Comparison of ENCODE assay signal across 8 cellular contexts in the genomic region with DNA sequence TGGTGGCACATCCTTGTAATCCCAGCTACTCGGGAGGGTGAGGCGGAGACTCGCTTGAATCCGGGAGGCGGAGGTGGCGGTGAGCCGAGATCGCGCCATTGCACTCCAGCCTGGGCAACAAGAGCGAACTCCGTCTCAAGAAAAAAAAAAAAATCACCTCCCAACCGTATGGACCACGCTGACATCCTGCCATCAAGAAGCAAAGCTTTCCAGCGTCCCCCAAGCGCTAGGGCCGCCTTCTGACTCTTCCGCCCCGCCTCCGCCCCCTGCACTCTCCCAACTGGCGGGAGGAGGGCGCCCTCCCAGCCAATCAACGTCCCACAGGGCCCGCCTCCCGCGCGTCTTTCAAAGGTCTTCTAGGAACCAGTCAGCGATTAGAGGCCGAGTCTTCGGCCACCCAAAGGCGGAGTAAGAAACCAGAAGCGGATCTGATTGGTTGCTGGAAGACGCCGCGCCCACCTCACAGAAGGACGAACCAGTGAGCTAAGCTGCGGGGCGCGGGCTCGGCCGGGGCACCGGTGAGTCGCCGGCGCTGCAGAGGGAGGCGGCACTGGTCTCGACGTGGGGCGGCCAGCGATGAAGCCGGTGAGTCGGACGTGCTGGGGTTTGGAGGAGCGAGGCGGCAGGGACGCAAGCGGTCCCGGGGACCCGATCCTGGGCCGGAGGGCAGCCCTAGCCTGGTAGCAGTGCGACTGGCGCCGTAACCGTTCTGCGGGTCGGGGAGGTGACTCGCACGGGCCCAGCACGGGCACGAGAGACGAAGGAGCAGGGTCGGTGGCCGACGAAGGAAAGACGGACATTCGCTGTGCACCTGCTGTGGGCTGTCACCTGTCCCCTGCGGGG. TPM values are rescaled to one million over a fixed set of nuclear protein-coding genes. Genes with fewer than 3 reads are reported as not detected.
DNase-seq lines count a peak whose midpoint lies in the region; ATAC-seq, FAIRE-seq and TF ChIP-seq lines count a peak whose summit lies in the region.

A gene with protein sequence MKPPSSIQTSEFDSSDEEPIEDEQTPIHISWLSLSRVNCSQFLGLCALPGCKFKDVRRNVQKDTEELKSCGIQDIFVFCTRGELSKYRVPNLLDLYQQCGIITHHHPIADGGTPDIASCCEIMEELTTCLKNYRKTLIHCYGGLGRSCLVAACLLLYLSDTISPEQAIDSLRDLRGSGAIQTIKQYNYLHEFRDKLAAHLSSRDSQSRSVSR (plus strand): TSS at position 515 of the 843 bp plus-strand sequence. CDS start 62 bp downstream, at position 577.

- in situ Hi-C loops in brain microvascular endothelial cell (cut with HindIII; ENCODE audit: low pct_ligation_motif_present, low sequenced_read_pairs) = no loop called here

- DNase-seq in A549 (ENCODE audit: low read depth in 1 of 2, low spot score in 1 of 2) (peak; percentile 97 to 99), NCI-H2107 treated with DMSO at 0.1 percent for 48 hours (lab: John Stamatoyannopoulos, UW; ENCODE audit: unreplicated experiment) (peak; percentile 100), brain microvascular endothelial cell (peak; percentile 99), iPS DF 6.9 (ENCODE audit: low read depth, low spot score) (peak; percentile 97), skeletal muscle cell (ENCODE audit: low read depth) (peak; percentile 97)

- TF ChIP-seq POLR2A in A549 (IDR thresholded peaks at IDR 0.05; ENCODE audit: low read length) (peak; percentile 89), GM18526 (IDR thresholded peaks at IDR 0.05; ENCODE audit: extremely low read depth, insufficient read length) (peak; percentile 94)

- no peaks in the 10 kb centered on the region for H3K9me3 ChIP-seq in A549
- no peaks in the 10 kb centered on the region for H3K9me3 ChIP-seq in iPS DF 6.9 (ENCODE audit: control insufficient read depth, insufficient read depth, low read length)

- WGBS in A549 (ENCODE audit: missing lambda C conversion rate) = under 1% methylated on average over 53 of the region's 76 CpGs
- WGBS in iPS DF 6.9 (ENCODE audit: insufficient coverage, insufficient read length) = no CpG with 5 or more reads among the region's 76 CpGs

- no peak for TF ChIP-seq EP300 in A549 (IDR thresholded peaks at IDR 0.05)

- H3K4me3 ChIP-seq in A549 (peak within 1 kb of the TSS; percentile 78), brain microvascular endothelial cell (ENCODE audit: low read depth, low read length) (peak within 1 kb of the TSS; percentile 88), iPS DF 6.9 (ENCODE audit: low read length) (peak within 1 kb of the TSS; percentile 50), skeletal muscle cell (ENCODE audit: low read depth, low read length) (peak within 1 kb of the TSS; percentile 86)

- FAIRE-seq in A549 (lab: Jason Lieb, UNC) (no peak), TTC549 (lab: Jason Lieb, UNC) (peak; percentile 96)

- POLR2A ChIA-PET in A549 (lab: Yijun Ruan, JAX) = interaction anchor here (0.8 to 1.5 kb wide), 3 partner anchors 15 to 113 kb away, joined by 3 read pairs; partner anchors contain the start of gene CGRRF1

- no peak for TF ChIP-seq RAD21 in A549 (conservative IDR thresholded peaks at IDR 0.05 in 1 of 2, IDR thresholded peaks at IDR 0.05 in 1 of 2)

- H3K27me3 ChIP-seq in brain microvascular endothelial cell (replicated peaks) (no peaks in the 10 kb centered on the region), iPS DF 6.9 (ENCODE audit: control insufficient read depth, insufficient read depth, low read length) (no peaks in the 10 kb centered on the region)

- H3K27ac ChIP-seq in A549 (peak within 1 kb of the TSS; percentile 81 to 93), brain microvascular endothelial cell (peak within 1 kb of the TSS; percentile 8), iPS DF 6.9 (ENCODE audit: low read length) (no peak within 1 kb of the TSS)

- H3K36me3 ChIP-seq in brain microvascular endothelial cell (replicated peaks) (no peaks in the 10 kb centered on the region), iPS DF 6.9 (ENCODE audit: control insufficient read depth, insufficient read depth, low read length) (no peaks in the 10 kb centered on the region)

- peaks cover 28% of the 10 kb centered on the region for H3K4me1 ChIP-seq in A549
- peaks cover 5% of the 10 kb centered on the region; the same call in 1 of the 2 replicates for H3K4me1 ChIP-seq in iPS DF 6.9 (ENCODE audit: control insufficient read depth, insufficient read depth, low read length)

- CTCF ChIA-PET in A549 (lab: Yijun Ruan, JAX) = interaction anchor here (0.7 to 3.2 kb wide), 13 partner anchors 14 to 1976 kb away, joined by 3 to 13 read pairs (median 3); no protein-coding TSS in a partner anchor

- peak; percentile 98 for ATAC-seq in A549
- ATAC-seq in HG03066 (IDR thresholded peaks at IDR 0.05; ENCODE audit: low read depth, unreplicated experiment) = peak; percentile 97

- TF ChIP-seq CTCF in A549 (IDR thresholded peaks at IDR 0.05) (no peak), brain microvascular endothelial cell (IDR thresholded peaks at IDR 0.05; ENCODE audit: low read depth, low read length, missing control alignments) (peak; percentile 45)

- H3K4me2 ChIP-seq in A549 = peak within 1 kb of the TSS; percentile 96

TF ChIP-seq in A549, 52 proteins besides CTCF, POLR2A, EP300 and RAD21 (continues in another document):
- 0 out of 2 replicates have a peak, but pooled peaks have one; percentile 43 for TF ChIP-seq HOXB5 (CRISPR knock-in tag; IDR thresholded peaks at IDR 0.05)
- TF ChIP-seq, protein P1, sequence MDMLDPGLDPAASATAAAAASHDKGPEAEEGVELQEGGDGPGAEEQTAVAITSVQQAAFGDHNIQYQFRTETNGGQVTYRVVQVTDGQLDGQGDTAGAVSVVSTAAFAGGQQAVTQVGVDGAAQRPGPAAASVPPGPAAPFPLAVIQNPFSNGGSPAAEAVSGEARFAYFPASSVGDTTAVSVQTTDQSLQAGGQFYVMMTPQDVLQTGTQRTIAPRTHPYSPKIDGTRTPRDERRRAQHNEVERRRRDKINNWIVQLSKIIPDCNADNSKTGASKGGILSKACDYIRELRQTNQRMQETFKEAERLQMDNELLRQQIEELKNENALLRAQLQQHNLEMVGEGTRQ (IDR thresholded peaks at IDR 0.05) = no peak
- no peak for TF ChIP-seq MAFK (IDR thresholded peaks at IDR 0.05; ENCODE audit: partially characterized antibody)
- no peak for TF ChIP-seq ZNF302 (CRISPR knock-in tag; IDR thresholded peaks at IDR 0.05)
- TF ChIP-seq MAZ (IDR thresholded peaks at IDR 0.05; ENCODE audit: borderline replicate concordance, low read depth, low read length) = no peak
- TF ChIP-seq E2F6 (IDR thresholded peaks at IDR 0.05; ENCODE audit: borderline replicate concordance, low read depth) = peak; percentile 69
- no peak for TF ChIP-seq ZFP36 (IDR thresholded peaks at IDR 0.05; ENCODE audit: borderline replicate concordance, partially characterized antibody)
- 0 out of 2 replicates have a peak, but pooled peaks have one; percentile 37 for TF ChIP-seq RNF2 (IDR thresholded peaks at IDR 0.05; ENCODE audit: borderline replicate concordance, low read depth)
- peak; percentile 64 for TF ChIP-seq MAX (IDR thresholded peaks at IDR 0.05)
- TF ChIP-seq TFCP2L1 (CRISPR knock-in tag; IDR thresholded peaks at IDR 0.05) = no peak
- TF ChIP-seq, protein P2, sequence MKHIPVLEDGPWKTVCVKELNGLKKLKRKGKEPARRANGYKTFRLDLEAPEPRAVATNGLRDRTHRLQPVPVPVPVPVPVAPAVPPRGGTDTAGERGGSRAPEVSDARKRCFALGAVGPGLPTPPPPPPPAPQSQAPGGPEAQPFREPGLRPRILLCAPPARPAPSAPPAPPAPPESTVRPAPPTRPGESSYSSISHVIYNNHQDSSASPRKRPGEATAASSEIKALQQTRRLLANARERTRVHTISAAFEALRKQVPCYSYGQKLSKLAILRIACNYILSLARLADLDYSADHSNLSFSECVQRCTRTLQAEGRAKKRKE (CRISPR knock-in tag; IDR thresholded peaks at IDR 0.05; ENCODE audit: low read depth) = no peak
- TF ChIP-seq HEYL (CRISPR knock-in tag; IDR thresholded peaks at IDR 0.05) = no peak
- TF ChIP-seq KDM5A (IDR thresholded peaks at IDR 0.05) = no peak
- TF ChIP-seq EHF (CRISPR knock-in tag; IDR thresholded peaks at IDR 0.05) = no peak
- TF ChIP-seq, protein P3, sequence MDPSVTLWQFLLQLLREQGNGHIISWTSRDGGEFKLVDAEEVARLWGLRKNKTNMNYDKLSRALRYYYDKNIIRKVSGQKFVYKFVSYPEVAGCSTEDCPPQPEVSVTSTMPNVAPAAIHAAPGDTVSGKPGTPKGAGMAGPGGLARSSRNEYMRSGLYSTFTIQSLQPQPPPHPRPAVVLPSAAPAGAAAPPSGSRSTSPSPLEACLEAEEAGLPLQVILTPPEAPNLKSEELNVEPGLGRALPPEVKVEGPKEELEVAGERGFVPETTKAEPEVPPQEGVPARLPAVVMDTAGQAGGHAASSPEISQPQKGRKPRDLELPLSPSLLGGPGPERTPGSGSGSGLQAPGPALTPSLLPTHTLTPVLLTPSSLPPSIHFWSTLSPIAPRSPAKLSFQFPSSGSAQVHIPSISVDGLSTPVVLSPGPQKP (IDR thresholded peaks at IDR 0.05; ENCODE audit: low read depth, low read length) = no peak
- no peak for TF ChIP-seq FOSB (CRISPR knock-in tag; IDR thresholded peaks at IDR 0.05)
- no peak for TF ChIP-seq NPAS2 (CRISPR knock-in tag; IDR thresholded peaks at IDR 0.05; ENCODE audit: borderline replicate concordance)
- no peak for TF ChIP-seq ZSCAN20 (CRISPR knock-in tag; IDR thresholded peaks at IDR 0.05)
- no peak for TF ChIP-seq HOXB13 (CRISPR knock-in tag; IDR thresholded peaks at IDR 0.05; ENCODE audit: low read depth)
- peak; percentile 85; the same call in 1 of the 2 replicates for TF ChIP-seq PHF8 (IDR thresholded peaks at IDR 0.05; ENCODE audit: borderline replicate concordance, low read depth)
- no peak for TF ChIP-seq JUNB (IDR thresholded peaks at IDR 0.05)
- no peak for TF ChIP-seq ESRRA (IDR thresholded peaks at IDR 0.05; ENCODE audit: borderline replicate concordance, low read length)

RNA-seq across cellular contexts. Expression of the gene that starts here (rescaled TPM):
- polyA plus RNA-seq in A549 (2011; rRNA removed) (142 and 154 TPM in 2 replicates), A549 (2017; fragmentation: RNase III; extraction: RNeasy Plus Mini Kit Qiagen cat#74134 plus additional on column Dnase treatment) (62.7 to 78.5 TPM (median 67.4 TPM) in 3 replicates)
- 73.7 and 84.9 TPM in 2 replicates for polyA plus RNA-seq in A549 (2012; cell fraction: cytosol; rRNA removed)
- 15.3 and 23.7 TPM in 2 replicates for polyA plus RNA-seq in A549 (2012; cell fraction: nucleus; rRNA removed)
- 22.6 and 30.9 TPM in 2 replicates for polyA minus RNA-seq in A549 (2011; rRNA and poly(A)+ RNA removed)
